Comparison of ENCODE assay signal across 26 cellular contexts in the genomic region with DNA sequence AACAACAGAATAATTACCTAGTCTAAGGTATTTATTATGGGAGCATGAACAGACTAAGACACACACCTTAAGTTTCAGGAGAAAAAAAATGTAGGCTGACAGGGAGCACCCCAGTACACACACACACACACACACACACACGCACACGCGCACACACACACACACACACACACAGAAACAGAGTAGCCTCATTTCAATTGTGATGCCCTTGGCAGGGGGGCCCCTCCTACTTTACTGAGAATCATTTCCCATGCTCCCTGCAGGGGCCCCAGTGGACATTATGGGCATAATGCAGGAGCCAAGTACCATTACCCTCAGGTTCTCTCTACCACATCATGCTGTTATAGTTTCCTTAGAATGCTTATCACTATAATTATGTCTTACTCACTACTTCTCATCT.
"Had no signal": no experiment of that assay in that cellular context is flagged by ENCODE, and none has a peak within 500 bp of the region (broad histone marks: within the 10 kb centered on the region; RNA-seq: fewer than 3 reads in every experiment).

No MANE protein-coding gene starts in this region.

- H3K27me3 Mint-ChIP-seq: stimulated activated naive CD8-positive, alpha-beta T cell treated with anti-CD3 and anti-CD28 coated beads, Interleukin-15, Interleukin-2, amounts not matched to agents 100 ng/mL and 50 ng/mL, for 24 hours; type B pancreatic cell had no signal

- H3K27me3 ChIP-seq: foreskin keratinocyte, gastroesophageal sphincter, heart right ventricle, left lung, pancreas, tibial artery had no signal

- H3K9me3 Mint-ChIP-seq: nephron; stimulated activated naive CD8-positive, alpha-beta T cell treated with anti-CD3 and anti-CD28 coated beads, Interleukin-15, Interleukin-2, amounts not matched to agents 100 ng/mL and 50 ng/mL, for 24 hours had no signal

- H3K36me3 Mint-ChIP-seq: mesothelial cell of epicardium had no signal

- H3K4me3 Mint-ChIP-seq: mesothelial cell of epicardium; naive thymus-derived CD4-positive, alpha-beta T cell; nephron; stimulated activated naive CD8-positive, alpha-beta T cell treated with anti-CD3 and anti-CD28 coated beads, Interleukin-15, Interleukin-2, amounts not matched to agents 100 ng/mL and 50 ng/mL, for 24 hours; type B pancreatic cell had no signal

- H3K4me2 ChIP-seq: smooth muscle cell had no signal

- H3K9me3 ChIP-seq: gastroesophageal sphincter, heart right ventricle, left lung, mucosa of descending colon, pancreas, tibial artery had no signal

- H3K4me1 ChIP-seq: left lung, pancreas, tibial artery had no signal

- H3K36me3 ChIP-seq: gastroesophageal sphincter, heart right ventricle, left lung, pancreas, tibial artery had no signal

- H3K27ac Mint-ChIP-seq: naive thymus-derived CD4-positive, alpha-beta T cell; stimulated activated naive CD8-positive, alpha-beta T cell treated with anti-CD3 and anti-CD28 coated beads, Interleukin-15, Interleukin-2, amounts not matched to agents 100 ng/mL and 50 ng/mL, for 24 hours; type B pancreatic cell had no signal

- ATAC-seq: foreskin keratinocyte; heart right ventricle; left cardiac atrium; left lung; mucosa of descending colon; naive thymus-derived CD4-positive, alpha-beta T cell; pancreas; sciatic nerve had no signal

- H3K4me3 ChIP-seq: gastroesophageal sphincter, heart right ventricle, left lung, mucosa of descending colon, pancreas, smooth muscle cell, tibial artery had no signal

- DNase-seq: cerebellar nuclear complex; cortex of kidney; foreskin keratinocyte; glutamatergic neuron; heart right ventricle; hippocampal formation; left cardiac atrium; left lung; mesenchymal stem cell; mucosa of descending colon; naive thymus-derived CD4-positive, alpha-beta T cell; occipital lobe; pancreas; retina; stimulated activated CD4-positive, alpha-beta T cell treated with anti-CD3 and anti-CD28 coated beads, Interleukin-12 subunit alpha, Interleukin-12 subunit beta, amount 100 ng/mL, for 4 hours; stimulated activated CD4-positive, alpha-beta T cell treated with anti-CD3 and anti-CD28 coated beads, Interleukin-1b, Interleukin-23, amount 100 ng/mL, for 48 hours; stimulated activated CD4-positive, alpha-beta T cell treated with anti-CD3 and anti-CD28 coated beads, Interleukin-4, amount 100 ng/mL, for 1 hour; stimulated activated CD8-positive, alpha-beta memory T cell treated with anti-CD3 and anti-CD28 coated beads, Interleukin-4, amount 100 ng/mL, for 48 hours; tibial artery had no signal

- H3K27ac ChIP-seq: foreskin keratinocyte, left lung, pancreas, tibial artery had no signal
